2 cellular contexts compared by ENCODE assay signal in genomic region chr16:69997956-69998355, GRCh38. TPM values are rescaled to one million over a fixed set of nuclear protein-coding genes. Genes with fewer than 3 reads are reported as not detected.
"Had no signal": no experiment of that assay in that cellular context is flagged by ENCODE, and none has a peak within 500 bp of the region (broad histone marks: within the 10 kb centered on the region; RNA-seq: fewer than 3 reads in every experiment).

No MANE protein-coding gene starts in this region.

RNA-seq across cellular contexts. Expression of gene CLEC18A, which starts 46.8 kb away (rescaled TPM):
- total RNA-seq: lung microvascular endothelial cell had no signal
- polyA plus RNA-seq: immature natural killer cell had no signal
